Comparison of ENCODE assay signal across 23 cellular contexts in the genomic region with DNA sequence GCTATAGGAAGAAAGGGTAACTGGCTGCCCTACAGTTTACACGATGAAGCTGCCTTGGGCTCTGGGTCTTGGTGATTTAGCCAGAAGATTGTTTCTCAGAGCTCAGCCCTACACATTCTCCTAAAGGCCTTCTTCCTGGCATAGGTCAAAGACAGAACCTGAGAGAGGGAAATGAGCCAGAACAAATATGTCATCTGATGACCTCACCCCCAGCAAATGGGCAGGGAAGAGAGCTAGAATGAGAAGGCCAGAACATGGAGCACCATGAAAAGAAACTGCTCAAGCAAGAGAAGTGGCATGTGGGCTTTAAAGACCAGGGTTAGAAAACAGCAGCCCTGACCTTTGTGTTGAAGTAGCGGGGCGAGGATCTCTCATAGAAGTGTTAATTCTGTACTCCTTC. TPM values are rescaled to one million over a fixed set of nuclear protein-coding genes. Genes with fewer than 3 reads are reported as not detected.
A peak's percentile ranks its signal among the peaks of the same experiment; 100 is the strongest.
DNase-seq lines count a peak whose midpoint lies in the region; ATAC-seq lines count a peak whose summit lies in the region.
"Had no signal": no experiment of that assay in that cellular context is flagged by ENCODE, and none has a peak within 500 bp of the region (broad histone marks: within the 10 kb centered on the region; RNA-seq: fewer than 3 reads in every experiment).

No MANE protein-coding gene starts in this region.

- DNase-seq in NCI-H1436 (lab: John Stamatoyannopoulos, UW) (peak; percentile 14), NCI-H1436 treated with DMSO at 0.1 percent for 48 hours (lab: John Stamatoyannopoulos, UW) (no peak), HT1080 (ENCODE audit: low read depth) (peak; percentile 63), RKO (ENCODE audit: low spot score) (peak; percentile 42), left kidney (ENCODE audit: low read depth, low spot score) (peak; percentile 55), OCI-M2 (lab: John Stamatoyannopoulos, UW; ENCODE audit: unreplicated experiment) (no peak)
- no peak for DNase-seq in activated CD8-positive, alpha-beta memory T cell treated with anti-CD3 and anti-CD28 coated beads, Interleukin-2, amount 50 U/mL, for 48 hours
- DNase-seq: activated CD4-positive, alpha-beta T cell treated with anti-CD3 and anti-CD28 coated beads for 36 hours; activated naive CD4-positive, alpha-beta T cell treated with anti-CD3 and anti-CD28 coated beads, Interleukin-2, amount 50 U/mL, for 16 hours; activated T-cell treated with anti-CD3 and anti-CD28 coated beads, Interleukin-2, amount 50 U/mL, for 72 hours; caudate nucleus; GDM1; head of caudate nucleus; left ventricle myocardium inferior; NCI-H526 treated with DMSO at 0.1 percent for 48 hours; OCI-M1 had no signal

- no peak for ATAC-seq in HG03442 (IDR thresholded peaks at IDR 0.05; ENCODE audit: unreplicated experiment)
- ATAC-seq: A549; activated CD4-positive, alpha-beta T cell treated with anti-CD3 and anti-CD28 coated beads for 36 hours; activated T-cell treated with anti-CD3 and anti-CD28 coated beads, Interleukin-2, amount 50 U/mL, for 72 hours; K562 had no signal

RNA-seq across cellular contexts. Expression of a gene that starts 5.5 kb away (rescaled TPM):
- total RNA-seq in HT1080 (2014; rRNA removed; shearing (Covaris generic)), result 8.3 and 15.4 TPM in 2 replicates
- polyA plus RNA-seq in HT1080 (2015; cell fraction: cytosol; rRNA removed), result 0.23 and 0.33 TPM in 2 replicates
- 0.17 TPM in 2 replicates for polyA plus RNA-seq in HT1080 (2015; cell fraction: nucleus; rRNA removed)
- polyA plus RNA-seq: BJ had no signal

RNA-seq across cellular contexts. Expression of a gene that starts 8.3 kb away (rescaled TPM):
- total RNA-seq in HT1080 (2014; rRNA removed; shearing (Covaris generic)), result 0.13 TPM in 1 of 2 replicates, not detected in the other
- polyA plus RNA-seq in HT1080 (2015; cell fraction: cytosol; rRNA removed), result not detected in 2 replicates
- polyA plus RNA-seq in HT1080 (2015; cell fraction: nucleus; rRNA removed), result not detected in 2 replicates
- total RNA-seq: mononuclear cell; SK-MEL-5; T-helper 1 cell treated with Interleukin-12 subunit alpha and Interleukin-12 subunit beta and Interleukin-4 antibody, amounts not matched to agents 30 ng/mL and 1 ng/mL, for 36 hours had no signal
- polyA plus RNA-seq: A549, BJ had no signal

Comparison
In these comparisons a context has a peak if more than half of its experiments do, and no peak if none do; other contexts are left out.
1. DNase-seq: peak in NCI-H1436 (single experiment), HT1080 (single experiment), RKO (single experiment) and left kidney (single experiment); none in NCI-H1436 treated with DMSO at 0.1 percent for 48 hours (single experiment), activated CD8-positive, alpha-beta memory T cell treated with anti-CD3 and anti-CD28 coated beads, Interleukin-2, amount 50 U/mL, for 48 hours (single experiment) and OCI-M2 (single experiment).